20 cellular contexts compared by ENCODE assay signal in genomic region chr10:7606977-7607404, GRCh38. TPM values are rescaled to one million over a fixed set of nuclear protein-coding genes. Genes with fewer than 3 reads are reported as not detected.
DNase-seq lines count a peak whose midpoint lies in the region; ATAC-seq and TF ChIP-seq lines count a peak whose summit lies in the region.
"Had no signal": no experiment of that assay in that cellular context is flagged by ENCODE, and none has a peak within 500 bp of the region (broad histone marks: within the 10 kb centered on the region; RNA-seq: fewer than 3 reads in every experiment).

No MANE protein-coding gene starts in this region.

- peak overlapping the region; percentile 46 for H3K4me3 Mint-ChIP-seq in type B pancreatic cell
- H3K4me3 Mint-ChIP-seq: activated CD8-positive, alpha-beta T cell treated with anti-CD3 and anti-CD28 coated beads, Interleukin-2, amount 10 ng/mL, durations not matched to agents 7 days and 5 days; activated naive CD8-positive, alpha-beta T cell treated with anti-CD3 and anti-CD28 coated beads for 36 hours; activated T-cell treated with anti-CD3 and anti-CD28 coated beads, Interleukin-2, amount 50 U/mL, for 72 hours; CD4-positive, CD25-positive, alpha-beta regulatory T cell; nephron had no signal

- TF ChIP-seq CTCF in cardiac fibroblast (IDR thresholded peaks at IDR 0.05; ENCODE audit: low read depth, low read length) (no peak), type B pancreatic cell (conservative IDR thresholded peaks at IDR 0.05) (no peak)

- H3K27me3 Mint-ChIP-seq in type B pancreatic cell: peaks cover 3% of the 10 kb centered on the region
- H3K27me3 Mint-ChIP-seq: activated naive CD8-positive, alpha-beta T cell treated with anti-CD3 and anti-CD28 coated beads for 36 hours had no signal

- DNase-seq in Right ventricle myocardium inferior (ENCODE audit: missing footprints) (no peak), cardiac septum (ENCODE audit: low spot score) (no peak), cardiac fibroblast (ENCODE audit: low read depth in 2 of 2) (peak; percentile 25 to 34), islet precursor cell (peak; percentile 57), type B pancreatic cell (ENCODE audit: extremely low spot score, unreplicated experiment) (no peak), T-helper 1 cell (no peak), NCI-H1417 treated with DMSO at 0.1 percent for 48 hours (lab: John Stamatoyannopoulos, UW) (no peak)
- DNase-seq: activated CD8-positive, alpha-beta T cell treated with anti-CD3 and anti-CD28 coated beads, Interleukin-2, amount 10 ng/mL, durations not matched to agents 7 days and 5 days; activated naive CD8-positive, alpha-beta T cell treated with anti-CD3 and anti-CD28 coated beads for 36 hours; activated T-cell treated with anti-CD3 and anti-CD28 coated beads, Interleukin-2, amount 50 U/mL, for 72 hours; brain microvascular endothelial cell; CD4-positive, CD25-positive, alpha-beta regulatory T cell; DMS153; kidney; WERI-Rb-1 had no signal

- H3K27ac Mint-ChIP-seq in type B pancreatic cell: peak overlapping the region; percentile 96
- H3K27ac Mint-ChIP-seq: activated CD8-positive, alpha-beta T cell treated with anti-CD3 and anti-CD28 coated beads, Interleukin-2, amount 10 ng/mL, durations not matched to agents 7 days and 5 days; activated naive CD8-positive, alpha-beta T cell treated with anti-CD3 and anti-CD28 coated beads for 36 hours; activated T-cell treated with anti-CD3 and anti-CD28 coated beads, Interleukin-2, amount 50 U/mL, for 72 hours; CD4-positive, CD25-positive, alpha-beta regulatory T cell had no signal

- intact Hi-C loops in Right ventricle myocardium inferior (cut with DNase I): loop anchor here (5.0 kb wide), 1 partner anchor 60 kb away; no protein-coding TSS in a partner anchor
- intact Hi-C loops in cardiac septum (cut with DNase I): no loop called here

- H3K4me1 Mint-ChIP-seq in type B pancreatic cell (ENCODE audit: unreplicated experiment): peaks cover 14% of the 10 kb centered on the region
- H3K4me1 Mint-ChIP-seq: activated naive CD8-positive, alpha-beta T cell treated with anti-CD3 and anti-CD28 coated beads for 36 hours; CD4-positive, CD25-positive, alpha-beta regulatory T cell had no signal

- H3K36me3 Mint-ChIP-seq in type B pancreatic cell: peaks cover 7% of the 10 kb centered on the region
- H3K36me3 Mint-ChIP-seq: activated naive CD8-positive, alpha-beta T cell treated with anti-CD3 and anti-CD28 coated beads for 36 hours; CD4-positive, CD25-positive, alpha-beta regulatory T cell had no signal

- ATAC-seq in Right ventricle myocardium inferior: peak; percentile 53
- no peak for ATAC-seq in HG03175 (IDR thresholded peaks at IDR 0.05; ENCODE audit: unreplicated experiment)
- ATAC-seq: A549; activated CD8-positive, alpha-beta T cell treated with anti-CD3 and anti-CD28 coated beads, Interleukin-2, amount 10 ng/mL, durations not matched to agents 7 days and 5 days; activated T-cell treated with anti-CD3 and anti-CD28 coated beads, Interleukin-2, amount 50 U/mL, for 72 hours had no signal

- peaks cover 6% of the 10 kb centered on the region for H3K9me3 Mint-ChIP-seq in type B pancreatic cell
- H3K9me3 Mint-ChIP-seq: activated naive CD8-positive, alpha-beta T cell treated with anti-CD3 and anti-CD28 coated beads for 36 hours; activated T-cell treated with anti-CD3 and anti-CD28 coated beads, Interleukin-2, amount 50 U/mL, for 72 hours; CD4-positive, CD25-positive, alpha-beta regulatory T cell had no signal

- no peak overlapping the region for H3K4me3 ChIP-seq in cardiac fibroblast (replicated peaks in 1 of 2; ENCODE audit: low read depth in 2 of 2, low read length in 2 of 2)
- H3K4me3 ChIP-seq: A549 had no signal

RNA-seq across cellular contexts. Expression of gene ITIH5, which starts 59.8 kb away (rescaled TPM):
- total RNA-seq in Right ventricle myocardium inferior: 10.3 TPM
- 8.4 TPM for total RNA-seq in cardiac septum
- 34.0 and 37.3 TPM in 2 replicates for total RNA-seq in type B pancreatic cell (ENCODE audit: low replicate concordance)
- total RNA-seq: activated CD8-positive, alpha-beta T cell treated with anti-CD3 and anti-CD28 coated beads, Interleukin-2, amount 10 ng/mL, durations not matched to agents 7 days and 5 days; activated naive CD8-positive, alpha-beta T cell treated with anti-CD3 and anti-CD28 coated beads for 36 hours; activated T-cell treated with anti-CD3 and anti-CD28 coated beads, Interleukin-2, amount 50 U/mL, for 72 hours; CD4-positive, CD25-positive, alpha-beta regulatory T cell; epithelial cell of proximal tubule; T-helper 1 cell treated with Interleukin-12 subunit alpha and Interleukin-12 subunit beta and Interleukin-4 antibody, amounts not matched to agents 30 ng/mL and 1 ng/mL, for 36 hours had no signal

Comparison
In these comparisons a context has a peak if more than half of its experiments do, and no peak if none do; other contexts are left out.
1. DNase-seq: peak in cardiac fibroblast (2 of 2) and islet precursor cell (single experiment); none in Right ventricle myocardium inferior (single experiment), cardiac septum (single experiment), type B pancreatic cell (single experiment), T-helper 1 cell (0 of 5) and NCI-H1417 treated with DMSO at 0.1 percent for 48 hours (single experiment).